Comparison of ENCODE assay signal across 7 cellular contexts in the genomic region with DNA sequence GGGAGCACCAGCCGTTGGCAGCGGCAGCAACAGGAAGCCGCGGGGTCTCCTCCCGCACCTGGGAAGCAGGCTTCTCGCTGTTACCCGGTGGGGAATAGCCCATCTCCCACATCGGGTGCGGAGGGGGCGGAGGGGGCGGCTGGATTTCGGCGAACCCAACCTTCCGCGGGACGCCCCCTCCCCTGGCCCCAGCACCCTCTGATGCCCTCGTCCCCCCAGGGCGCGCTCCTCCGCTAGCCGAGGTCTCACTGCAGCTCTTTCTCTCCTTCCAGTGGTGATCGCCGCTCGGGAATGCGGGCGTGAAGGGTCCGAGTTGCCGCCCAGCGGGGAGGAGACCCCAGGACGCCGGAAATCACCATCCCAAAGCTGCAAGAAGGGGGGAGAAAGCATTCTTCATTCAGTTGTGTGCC. TPM values are rescaled to one million over a fixed set of nuclear protein-coding genes. Genes with fewer than 3 reads are reported as not detected.
A peak's percentile ranks its signal among the peaks of the same experiment; 100 is the strongest.
DNase-seq lines count a peak whose midpoint lies in the region; ATAC-seq and TF ChIP-seq lines count a peak whose summit lies in the region.

No MANE protein-coding gene starts in this region.

- H2AK9ac ChIP-seq in IMR-90 (replicated peaks; ENCODE audit: low read depth, low read length, poor library complexity): peak overlapping the region; percentile 95

- H3K4me3 ChIP-seq in GM12875 (ENCODE audit: low read depth, low read length) (peak overlapping the region; percentile 77), IMR-90 (ENCODE audit: insufficient read depth, low read depth, low read length) (peak overlapping the region; percentile 94), brain microvascular endothelial cell (ENCODE audit: low read depth, low read length) (peak overlapping the region; percentile 78), liver (ENCODE audit: low read depth in 1 of 3, low read length in 3 of 3) (peak overlapping the region; percentile 66 to 79 (median 72)), thoracic aorta (peak overlapping the region; percentile 97)

- TF ChIP-seq CTCF in GM12875 (IDR thresholded peaks at IDR 0.05; ENCODE audit: borderline replicate concordance, insufficient read depth, low read depth, low read length) (no peak), IMR-90 (conservative IDR thresholded peaks at IDR 0.05; ENCODE audit: low read depth, low read length) (no peak), brain microvascular endothelial cell (IDR thresholded peaks at IDR 0.05; ENCODE audit: low read depth, low read length, missing control alignments) (no peak), liver (IDR thresholded peaks at IDR 0.05; ENCODE audit: low read depth, low read length, missing input control) (no peak), thoracic aorta (IDR thresholded peaks at IDR 0.05) (no peak)

- no peak overlapping the region for H2BK20ac ChIP-seq in IMR-90 (ENCODE audit: low read depth, low read length)

- TF ChIP-seq RAD21 in IMR-90 (IDR thresholded peaks at IDR 0.05; ENCODE audit: low read length) (peak; percentile 7; the same call in 1 of the 2 replicates), liver (IDR thresholded peaks at IDR 0.05) (no peak)

- no peak for ATAC-seq in IMR-90 (ENCODE audit: low read depth)
- no peak for ATAC-seq in thoracic aorta (ENCODE audit: insufficient number of reproducible peaks, low FRiP score, low read depth)
- ATAC-seq in HG03571 (IDR thresholded peaks at IDR 0.05; ENCODE audit: unreplicated experiment): no peak

- peak overlapping the region; percentile 94 for H3K23ac ChIP-seq in IMR-90 (ENCODE audit: low read depth, low read length)

- H3K18ac ChIP-seq in IMR-90 (ENCODE audit: low read depth, low read length): peak overlapping the region; percentile 66

- H3K14ac ChIP-seq in IMR-90 (replicated peaks; ENCODE audit: low read depth, low read length): peak overlapping the region; percentile 95

- H2BK120ac ChIP-seq in IMR-90 (ENCODE audit: low read depth, low read length): peak overlapping the region; percentile 70; the same call in 1 of the 2 replicates

- peak overlapping the region; percentile 88; the same call in 1 of the 2 replicates for H3K56ac ChIP-seq in IMR-90 (ENCODE audit: extremely low read depth, insufficient read depth, low read length)

- peaks cover 10% of the 10 kb centered on the region for H4K20me1 ChIP-seq in IMR-90 (ENCODE audit: insufficient read depth, low read length)

- dilution Hi-C loops in IMR-90 (cut with HindIII; ENCODE audit: low sequenced_read_pairs, unreplicated experiment): no loop called here

- peak overlapping the region; percentile 82 for H2AFZ ChIP-seq in IMR-90 (replicated peaks; ENCODE audit: low read length, poor library complexity)

- H3K27me3 ChIP-seq in IMR-90 (ENCODE audit: control insufficient read depth, insufficient read depth, low read length) (no peaks in the 10 kb centered on the region), brain microvascular endothelial cell (replicated peaks) (no peaks in the 10 kb centered on the region), liver (ENCODE audit: control insufficient read depth in 4 of 4, insufficient read depth in 4 of 4, low read length in 3 of 4) (no peaks in the 10 kb centered on the region), thoracic aorta (replicated peaks; ENCODE audit: insufficient read depth) (no peaks in the 10 kb centered on the region)

- 0% methylated on average over 5 of the region's 31 CpGs; no CpG with 5 or more reads in 1 of the 2 experiments for WGBS in IMR-90 (ENCODE audit: extremely low coverage in 2 of 2, insufficient read length in 1 of 2), 2 experiments
- WGBS in liver: under 1% methylated on average over 31 of the region's 31 CpGs

- H3K4me2 ChIP-seq in IMR-90 (ENCODE audit: low read depth, low read length): peak overlapping the region; percentile 84

- H3K36me3 ChIP-seq in IMR-90 (ENCODE audit: control insufficient read depth, insufficient read depth, low read length) (peaks cover 7% of the 10 kb centered on the region), brain microvascular endothelial cell (replicated peaks) (no peaks in the 10 kb centered on the region), liver (ENCODE audit: control insufficient read depth in 4 of 4, insufficient read depth in 3 of 4, low read depth in 1 of 4, low read length in 3 of 4) (no peaks in the 10 kb centered on the region), thoracic aorta (peaks cover 6% of the 10 kb centered on the region)

- H4K8ac ChIP-seq in IMR-90 (ENCODE audit: low read depth in 2 of 2, low read length in 2 of 2): peak overlapping the region in 1 of 2 experiments; percentile 70; a peak in 2 of 4 replicates

- H3K9ac ChIP-seq in IMR-90 (ENCODE audit: low read depth, low read length) (peak overlapping the region; percentile 98), liver (ENCODE audit: low read depth in 1 of 2, low read length in 2 of 2) (peak overlapping the region; percentile 54 to 97)

- DNase-seq in IMR-90 (no peak), brain microvascular endothelial cell (no peak), thoracic aorta (ENCODE audit: low spot score) (no peak), GM19240 (ENCODE audit: insufficient read length, low spot score) (no peak)

- H3K4ac ChIP-seq in IMR-90 (ENCODE audit: low read depth, low read length): peak overlapping the region; percentile 89

- 0 out of 3 replicates have a peak overlapping the region, but pooled peaks have one; percentile 43 for H2BK15ac ChIP-seq in IMR-90 (ENCODE audit: low read depth, low read length)

- CTCF ChIA-PET in IMR-90 (lab: Yijun Ruan, JAX): interaction anchor here (0.8 to 3.3 kb wide), 3 partner anchors 76 to 207 kb away, joined by 4 to 16 read pairs (median 5); no protein-coding TSS in a partner anchor

- BruUV-seq in IMR-90 (replicated peaks; lab: Mats Ljungman, UMichigan): TSS peak; percentile 12

- POLR2A ChIA-PET in IMR-90 (lab: Charles Lee; ENCODE audit: unreplicated experiment): interaction anchor here (0.6 to 1.8 kb wide), 5 partner anchors 58 to 206 kb away, joined by 3 to 9 read pairs (median 3); no protein-coding TSS in a partner anchor

- H3K4me1 ChIP-seq in IMR-90 (ENCODE audit: control insufficient read depth, insufficient read depth, low read length) (peaks cover 9% of the 10 kb centered on the region), liver (ENCODE audit: control insufficient read depth in 4 of 4, insufficient read depth in 4 of 4, low read length in 3 of 4) (peaks cover 0 to 33% (median 20%) of the 10 kb centered on the region in 4 donors), thoracic aorta (ENCODE audit: control insufficient read depth in 1 of 2, low read depth in 2 of 2) (peaks cover 19 to 39% of the 10 kb centered on the region in 2 donors)

- H3K9me1 ChIP-seq in IMR-90 (ENCODE audit: insufficient read depth, low read length): no peaks in the 10 kb centered on the region

- H2AK5ac ChIP-seq in IMR-90 (ENCODE audit: low read depth, low read length): peak overlapping the region; percentile 82

- H3K79me1 ChIP-seq in IMR-90 (ENCODE audit: low read depth in 1 of 2, low read length in 2 of 2): peaks cover 2 to 39% of the 10 kb centered on the region in 2 experiments; a peak in 3 of 4 replicates

- H3K27ac ChIP-seq in IMR-90 (ENCODE audit: insufficient read depth, low read length) (peak overlapping the region; percentile 97), brain microvascular endothelial cell (peak overlapping the region; percentile 73), liver (ENCODE audit: low read depth in 1 of 2, low read length in 2 of 2) (peak overlapping the region; percentile 98), thoracic aorta (peak overlapping the region; percentile 99)

- peak overlapping the region; percentile 40 for H4K5ac ChIP-seq in IMR-90 (ENCODE audit: low read depth, low read length)

- peak overlapping the region; percentile 61 for H4K91ac ChIP-seq in IMR-90 (ENCODE audit: insufficient read depth, low read depth, low read length)

- peaks cover under 1% of the 10 kb centered on the region; the same call in 1 of the 2 replicates for H3K9me3 ChIP-seq in IMR-90 (ENCODE audit: control insufficient read depth, insufficient read depth, low read length)
- peaks cover 0 to 3% (median 0%) of the 10 kb centered on the region in 4 donors for H3K9me3 ChIP-seq in liver (ENCODE audit: control insufficient read depth in 4 of 4, low read length in 3 of 4)
- no peaks in the 10 kb centered on the region for H3K9me3 ChIP-seq in thoracic aorta

- TF ChIP-seq POLR2A in IMR-90 (IDR thresholded peaks at IDR 0.05; ENCODE audit: low read depth, low read length): no peak

- H2BK5ac ChIP-seq in IMR-90 (ENCODE audit: low read depth, low read length, poor library complexity, severe bottlenecking): peak overlapping the region; percentile 95

- intact Hi-C loops in IMR-90 (cut with micrococcal nuclease): loop anchor here (1.0 to 5.0 kb wide), 3 partner anchors 60 to 200 kb away; no protein-coding TSS in a partner anchor

- in situ Hi-C loops in IMR-90 (cut with MboI; ENCODE audit: low sequenced_read_pairs): loop anchor here (5.0 kb wide), 2 partner anchors 120 to 205 kb away; no protein-coding TSS in a partner anchor
- in situ Hi-C loops in brain microvascular endothelial cell (cut with HindIII; ENCODE audit: low pct_ligation_motif_present, low sequenced_read_pairs): no loop called here

TF ChIP-seq in IMR-90, 13 proteins besides CTCF, POLR2A, EP300 and RAD21 (continues in another document):
- no peak for TF ChIP-seq MAZ (IDR thresholded peaks at IDR 0.05; ENCODE audit: borderline replicate concordance, low read depth, low read length)
- no peak for TF ChIP-seq MAFK (IDR thresholded peaks at IDR 0.05; ENCODE audit: low read depth, low read length)
- TF ChIP-seq CEBPB (IDR thresholded peaks at IDR 0.05; ENCODE audit: low read depth, low read length): no peak
- no peak for TF ChIP-seq RCOR1 (IDR thresholded peaks at IDR 0.05; ENCODE audit: insufficient replicate concordance, low read length)

RNA-seq across cellular contexts. Expression of a gene that starts 0.3 kb away (rescaled TPM):
- total RNA-seq in IMR-90 (2012; rRNA removed): 36.7 and 38.2 TPM in 2 replicates
- 20.0 and 22.9 TPM in 2 replicates for polyA plus RNA-seq in IMR-90 (2012; rRNA removed)
- 9.1 and 12.2 TPM in 2 replicates for polyA plus RNA-seq in IMR-90 (2012; cell fraction: cytosol; rRNA removed)
- 27.3 and 38.9 TPM in 2 replicates for polyA plus RNA-seq in IMR-90 (2012; cell fraction: nucleus; rRNA removed; ENCODE audit: low replicate concordance)
- 10 to 100 TPM in 1 of 2 donors, 1 to 10 TPM in 1; 4.3 to 17.8 TPM for total RNA-seq in liver
- polyA plus RNA-seq in liver: 10 to 100 TPM in 1 of 2 donors, 1 to 10 TPM in 1; 5.1 to 11.2 TPM
- total RNA-seq in thoracic aorta: 100 to 1,000 TPM; 142 to 172 TPM

RNA-seq across cellular contexts. Expression of a gene that starts 57.5 kb away (rescaled TPM):
- 13.8 and 15.3 TPM in 2 replicates for total RNA-seq in IMR-90 (2012; rRNA removed)
- polyA plus RNA-seq in IMR-90 (2012; rRNA removed): 5.1 and 6.0 TPM in 2 replicates
- polyA plus RNA-seq in IMR-90 (2012; cell fraction: cytosol; rRNA removed): 1.1 and 2.3 TPM in 2 replicates
- 0.85 and 9.4 TPM in 2 replicates for polyA plus RNA-seq in IMR-90 (2012; cell fraction: nucleus; rRNA removed; ENCODE audit: low replicate concordance)
- total RNA-seq in liver: 1 to 10 TPM; 4.9 to 5.2 TPM
- 10 to 100 TPM in 1 of 2 donors, 1 to 10 TPM in 1; 4.6 to 11.2 TPM for polyA plus RNA-seq in liver
- 10 to 100 TPM; 15.2 to 42.2 TPM for total RNA-seq in thoracic aorta
